Comparison of ENCODE assay signal across 1 cellular context in the genomic region with DNA sequence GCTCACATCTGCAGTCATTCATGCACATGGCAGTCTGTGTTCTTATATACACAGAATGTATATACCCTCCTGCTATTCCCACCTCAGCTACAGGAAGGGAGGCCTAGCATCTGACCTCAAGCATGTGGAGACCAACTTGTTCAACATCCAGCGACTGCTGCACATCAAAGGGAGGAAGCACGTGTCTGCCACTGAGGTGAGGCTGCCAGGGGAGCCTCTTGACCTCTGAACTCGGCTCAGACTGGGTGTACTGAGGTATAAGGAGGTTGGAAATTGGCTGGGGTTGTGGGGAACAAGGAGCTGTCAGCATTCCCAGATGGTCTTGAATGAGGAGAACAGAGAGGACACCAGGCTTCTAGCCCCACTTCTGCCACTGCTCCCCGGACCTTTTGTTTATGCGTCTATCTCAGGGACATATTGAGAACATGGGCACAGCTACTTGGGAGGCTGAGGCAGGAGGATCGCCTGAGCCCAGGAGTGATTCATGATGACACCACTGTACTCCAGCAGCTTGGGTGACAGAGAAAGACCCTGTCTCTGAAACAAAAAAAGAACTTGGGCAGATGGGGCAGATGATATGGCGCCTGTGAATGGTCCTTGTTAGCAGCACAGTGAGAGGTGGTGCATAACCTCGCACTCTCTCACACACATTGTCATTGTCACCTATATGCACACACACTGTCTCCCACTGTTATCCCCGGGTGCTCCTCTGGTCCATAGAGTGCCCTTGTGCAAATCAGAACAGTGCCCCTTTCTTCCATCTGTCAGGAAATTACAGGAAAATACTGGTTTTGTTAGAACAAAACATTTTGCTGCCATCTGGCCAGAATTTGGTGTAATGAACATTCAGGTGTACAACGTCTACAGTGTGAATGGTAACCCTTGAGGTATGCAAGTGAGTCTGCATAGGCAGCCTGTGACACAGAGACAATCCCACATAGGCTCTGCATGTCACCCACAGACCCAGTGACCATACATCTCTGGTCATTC.
TF ChIP-seq lines count a peak whose summit lies in the region.

No MANE protein-coding gene starts in this region.

TF ChIP-seq in IMR-90, 13 proteins besides CTCF, POLR2A, EP300 and RAD21:
- TF ChIP-seq FOS (IDR thresholded peaks at IDR 0.05; ENCODE audit: low read depth, low read length) (no peak), NFE2L2 (IDR thresholded peaks at IDR 0.05; ENCODE audit: low read depth, low read length) (no peak), SMC3 (IDR thresholded peaks at IDR 0.05; ENCODE audit: low read depth, low read length) (no peak), MAFK (IDR thresholded peaks at IDR 0.05; ENCODE audit: low read depth, low read length) (no peak), BHLHE40 (IDR thresholded peaks at IDR 0.05; ENCODE audit: low read depth, low read length) (no peak), MAZ (IDR thresholded peaks at IDR 0.05; ENCODE audit: borderline replicate concordance, low read depth, low read length) (no peak), CEBPB (IDR thresholded peaks at IDR 0.05; ENCODE audit: low read depth, low read length) (no peak), CHD1 (IDR thresholded peaks at IDR 0.05; ENCODE audit: low read depth, low read length) (no peak), MXI1 (IDR thresholded peaks at IDR 0.05; ENCODE audit: borderline replicate concordance, low read depth, low read length) (no peak)
- TF ChIP-seq, protein P1, sequence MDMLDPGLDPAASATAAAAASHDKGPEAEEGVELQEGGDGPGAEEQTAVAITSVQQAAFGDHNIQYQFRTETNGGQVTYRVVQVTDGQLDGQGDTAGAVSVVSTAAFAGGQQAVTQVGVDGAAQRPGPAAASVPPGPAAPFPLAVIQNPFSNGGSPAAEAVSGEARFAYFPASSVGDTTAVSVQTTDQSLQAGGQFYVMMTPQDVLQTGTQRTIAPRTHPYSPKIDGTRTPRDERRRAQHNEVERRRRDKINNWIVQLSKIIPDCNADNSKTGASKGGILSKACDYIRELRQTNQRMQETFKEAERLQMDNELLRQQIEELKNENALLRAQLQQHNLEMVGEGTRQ (IDR thresholded peaks at IDR 0.05; ENCODE audit: low read depth, low read length), result no peak
- TF ChIP-seq, protein P2, sequence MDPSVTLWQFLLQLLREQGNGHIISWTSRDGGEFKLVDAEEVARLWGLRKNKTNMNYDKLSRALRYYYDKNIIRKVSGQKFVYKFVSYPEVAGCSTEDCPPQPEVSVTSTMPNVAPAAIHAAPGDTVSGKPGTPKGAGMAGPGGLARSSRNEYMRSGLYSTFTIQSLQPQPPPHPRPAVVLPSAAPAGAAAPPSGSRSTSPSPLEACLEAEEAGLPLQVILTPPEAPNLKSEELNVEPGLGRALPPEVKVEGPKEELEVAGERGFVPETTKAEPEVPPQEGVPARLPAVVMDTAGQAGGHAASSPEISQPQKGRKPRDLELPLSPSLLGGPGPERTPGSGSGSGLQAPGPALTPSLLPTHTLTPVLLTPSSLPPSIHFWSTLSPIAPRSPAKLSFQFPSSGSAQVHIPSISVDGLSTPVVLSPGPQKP (IDR thresholded peaks at IDR 0.05; ENCODE audit: borderline replicate concordance, low read depth, low read length), result no peak
